In the genomic region with DNA sequence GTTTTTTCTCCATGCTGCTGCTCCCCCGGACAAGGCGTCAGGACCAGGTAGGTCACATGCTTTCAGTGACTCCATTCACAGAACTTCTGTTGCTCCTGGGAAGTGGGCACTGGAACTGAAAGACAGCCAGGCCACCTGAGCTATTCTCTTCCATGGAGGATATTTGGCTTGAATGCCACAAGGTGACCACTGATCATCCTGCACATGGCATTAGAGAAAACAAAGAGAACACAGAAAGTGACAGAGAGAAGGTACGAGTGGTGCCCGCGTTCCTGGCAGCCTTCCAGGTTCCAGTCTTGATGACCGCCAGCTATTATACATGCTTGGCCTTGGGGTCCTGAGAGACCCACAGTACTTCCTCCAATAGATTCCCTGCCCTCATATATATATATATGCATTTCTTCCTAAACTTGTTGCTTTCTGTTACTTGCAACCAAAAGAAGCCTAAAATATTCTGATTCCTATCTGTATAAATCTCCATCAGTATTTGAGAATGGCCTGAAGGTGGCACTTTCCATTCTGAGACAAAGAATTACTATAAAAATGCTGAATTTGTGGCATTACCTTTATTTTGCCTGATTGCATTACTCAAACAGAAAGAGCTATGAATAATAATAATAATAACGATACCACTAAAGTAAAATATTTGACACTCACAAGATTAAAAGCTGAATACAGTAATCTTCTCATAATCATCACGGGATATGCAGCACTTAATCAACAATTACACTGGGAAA, we compare ENCODE assay signal across 22 cellular contexts.
DNase-seq lines count a peak whose midpoint lies in the region; ATAC-seq, FAIRE-seq and TF ChIP-seq lines count a peak whose summit lies in the region.
"Had no signal": no experiment of that assay in that cellular context is flagged by ENCODE, and none has a peak within 500 bp of the region (broad histone marks: within the 10 kb centered on the region; RNA-seq: fewer than 3 reads in every experiment).

No MANE protein-coding gene starts in this region.

- no peaks in the 10 kb centered on the region for H3K27me3 Mint-ChIP-seq in activated T-cell treated with anti-CD3 and anti-CD28 coated beads, Interleukin-2, amount 50 U/mL, for 24 hours
- H3K27me3 Mint-ChIP-seq in activated T-cell treated with anti-CD3 and anti-CD28 coated beads, Interleukin-2, amount 50 U/mL, for 4 hours (ENCODE audit: low read depth), result no peaks in the 10 kb centered on the region
- H3K27me3 Mint-ChIP-seq in T-helper 17 cell (no peaks in the 10 kb centered on the region), nephron progenitor cell (ENCODE audit: low read depth, poor library complexity) (no peaks in the 10 kb centered on the region)
- no peaks in the 10 kb centered on the region for H3K27me3 Mint-ChIP-seq in stimulated activated naive B cell treated with anti-CD40 and anti-IgM and Interleukin-4, amounts not matched to agents 10 μg/mL and 1 μg/mL and 100 μg/mL, for 72 hours
- H3K27me3 Mint-ChIP-seq: activated CD8-positive, alpha-beta memory T cell treated with anti-CD3 and anti-CD28 coated beads, Interleukin-2, amount 10 ng/mL, durations not matched to agents 7 days and 5 days; CD4-positive, alpha-beta T cell; IgD-negative memory B cell; type B pancreatic cell had no signal

- H3K36me3 ChIP-seq in endothelial cell of umbilical vein (ENCODE audit: control insufficient read depth in 2 of 2, extremely low read depth in 1 of 2, insufficient read depth in 2 of 2, low read length in 2 of 2), result peaks cover 0 to 2% of the 10 kb centered on the region in 2 experiments
- H3K36me3 ChIP-seq: cardiac muscle cell had no signal

- H3K4me1 ChIP-seq in endothelial cell of umbilical vein (ENCODE audit: control insufficient read depth, extremely low read depth, insufficient read depth, low read length), result peaks cover 17% of the 10 kb centered on the region

- no peak for TF ChIP-seq CTCF in endothelial cell of umbilical vein (IDR thresholded peaks at IDR 0.05; ENCODE audit: extremely low read depth in 1 of 2, insufficient read depth in 1 of 2, low read depth in 1 of 2, low read length in 2 of 2)
- no peak for TF ChIP-seq CTCF in nephron progenitor cell (IDR thresholded peaks at IDR 0.05)

- DNase-seq in activated T-cell treated with anti-CD3 and anti-CD28 coated beads, Interleukin-2, amount 50 U/mL, for 24 hours, result no peak
- DNase-seq in activated T-cell treated with anti-CD3 and anti-CD28 coated beads, Interleukin-2, amount 50 U/mL, for 4 hours, result no peak
- no peak for DNase-seq in T-helper 17 cell
- peak; percentile 7 for DNase-seq in endothelial cell of umbilical vein (ENCODE audit: low read depth, low spot score)
- no peak for DNase-seq in stimulated activated naive B cell treated with anti-CD40 and anti-IgM and Interleukin-4, amounts not matched to agents 10 μg/mL and 1 μg/mL and 100 μg/mL, for 72 hours
- no peak for DNase-seq in nephron progenitor cell
- DNase-seq: activated CD8-positive, alpha-beta memory T cell treated with anti-CD3 and anti-CD28 coated beads, Interleukin-2, amount 10 ng/mL, durations not matched to agents 7 days and 5 days; activated naive CD4-positive, alpha-beta T cell treated with Interleukin-2 at 50 U/mL for 16 hours; CD4-positive, alpha-beta T cell; foreskin melanocyte; left ventricle myocardium superior; MV-4-11; NCI-H2107; NCI-H774; small intestine had no signal

- peaks cover 38% of the 10 kb centered on the region for H3K36me3 Mint-ChIP-seq in activated T-cell treated with anti-CD3 and anti-CD28 coated beads, Interleukin-2, amount 50 U/mL, for 24 hours (ENCODE audit: low read depth)
- H3K36me3 Mint-ChIP-seq in activated T-cell treated with anti-CD3 and anti-CD28 coated beads, Interleukin-2, amount 50 U/mL, for 4 hours (ENCODE audit: insufficient read depth), result peaks cover 10% of the 10 kb centered on the region
- H3K36me3 Mint-ChIP-seq in T-helper 17 cell (ENCODE audit: low read depth), result peaks cover 3% of the 10 kb centered on the region
- peaks cover 41 to 46% of the 10 kb centered on the region in 2 donors for H3K36me3 Mint-ChIP-seq in stimulated activated naive B cell treated with anti-CD40 and anti-IgM and Interleukin-4, amounts not matched to agents 10 μg/mL and 1 μg/mL and 100 μg/mL, for 72 hours
- H3K36me3 Mint-ChIP-seq in nephron progenitor cell (ENCODE audit: low read depth), result peaks cover 20% of the 10 kb centered on the region

- CTCF ChIA-PET in endothelial cell of umbilical vein (lab: Charles Lee), result interaction anchor here (0.9 to 1.9 kb wide), 4 partner anchors 10 to 122 kb away, joined by 3 to 4 read pairs (median 3); no protein-coding TSS in a partner anchor

- H3K9me1 ChIP-seq in endothelial cell of umbilical vein (replicated peaks; ENCODE audit: control insufficient read depth, extremely low read depth, insufficient read depth, low read length), result peaks cover 6% of the 10 kb centered on the region

- BruUV-seq in endothelial cell of umbilical vein (replicated peaks; lab: Mats Ljungman, UMichigan), result no TSS peak

- ATAC-seq in activated T-cell treated with anti-CD3 and anti-CD28 coated beads, Interleukin-2, amount 50 U/mL, for 4 hours, result no peak
- ATAC-seq in T-helper 17 cell (no peak), GM21723 (IDR thresholded peaks at IDR 0.05; ENCODE audit: unreplicated experiment) (no peak), GM21447 (IDR thresholded peaks at IDR 0.05; ENCODE audit: unreplicated experiment) (no peak)
- no peak for ATAC-seq in stimulated activated naive B cell treated with anti-CD40 and anti-IgM and Interleukin-4, amounts not matched to agents 10 μg/mL and 1 μg/mL and 100 μg/mL, for 72 hours (replicated peaks)
- ATAC-seq: activated CD8-positive, alpha-beta memory T cell treated with anti-CD3 and anti-CD28 coated beads, Interleukin-2, amount 10 ng/mL, durations not matched to agents 7 days and 5 days had no signal

- TF ChIP-seq POLR2A in endothelial cell of umbilical vein (IDR thresholded peaks at IDR 0.05; ENCODE audit: low read depth, low read length), result no peak

- no peak for FAIRE-seq in endothelial cell of umbilical vein (lab: Jason Lieb, UNC)
- FAIRE-seq: small intestine had no signal

- POLR2A ChIA-PET in endothelial cell of umbilical vein (lab: Charles Lee), result no interaction called here

- intact Hi-C loops in endothelial cell of umbilical vein (cut with micrococcal nuclease), result loop anchor here (2.0 to 5.0 kb wide), 3 partner anchors 175 to 675 kb away; partner anchors contain the start of gene FOXN3

- H3K9me3 ChIP-seq in T-helper 17 cell (ENCODE audit: control insufficient read depth, low read length, poor library complexity, severe bottlenecking), result no peaks in the 10 kb centered on the region
- H3K9me3 ChIP-seq in endothelial cell of umbilical vein (replicated peaks; ENCODE audit: control insufficient read depth, insufficient read depth, low read length), result no peaks in the 10 kb centered on the region

- no peak overlapping the region for H3K4me2 ChIP-seq in endothelial cell of umbilical vein (ENCODE audit: insufficient read depth, low read length)

- no peak overlapping the region for H3K9ac ChIP-seq in endothelial cell of umbilical vein (replicated peaks; ENCODE audit: extremely low read depth, insufficient read depth, low read length)

- no peak overlapping the region for H3K4me3 ChIP-seq in endothelial cell of umbilical vein (replicated peaks in 1 of 3; ENCODE audit: insufficient read depth in 1 of 3, low read depth in 1 of 3, low read length in 3 of 3)
- H3K4me3 ChIP-seq: cardiac muscle cell had no signal

- H3K79me2 ChIP-seq in endothelial cell of umbilical vein (ENCODE audit: control insufficient read depth, insufficient read depth, low read length), result no peaks in the 10 kb centered on the region

- H4K20me1 ChIP-seq in endothelial cell of umbilical vein (replicated peaks; ENCODE audit: control insufficient read depth, extremely low read depth, insufficient read depth, low read length), result peaks cover 5% of the 10 kb centered on the region

- dilution Hi-C loops in endothelial cell of umbilical vein (cut with MboI; ENCODE audit: extremely low pct_ligation_motif_present, low sequenced_read_pairs), result no loop called here

- no peak overlapping the region for H2AFZ ChIP-seq in endothelial cell of umbilical vein (ENCODE audit: low read depth, low read length)

- no peaks in the 10 kb centered on the region for H3K27me3 ChIP-seq in endothelial cell of umbilical vein (ENCODE audit: control insufficient read depth in 2 of 2, insufficient read depth in 2 of 2, low read length in 2 of 2)
- H3K27me3 ChIP-seq: cardiac muscle cell had no signal

- H3K4me3 Mint-ChIP-seq in activated T-cell treated with anti-CD3 and anti-CD28 coated beads, Interleukin-2, amount 50 U/mL, for 24 hours, result no peak overlapping the region
- no peak overlapping the region for H3K4me3 Mint-ChIP-seq in activated T-cell treated with anti-CD3 and anti-CD28 coated beads, Interleukin-2, amount 50 U/mL, for 4 hours
- H3K4me3 Mint-ChIP-seq in T-helper 17 cell, result no peak overlapping the region
- H3K4me3 Mint-ChIP-seq in stimulated activated naive B cell treated with anti-CD40 and anti-IgM and Interleukin-4, amounts not matched to agents 10 μg/mL and 1 μg/mL and 100 μg/mL, for 72 hours, result peak overlapping the region in 1 of 2 donors; percentile 14
- no peak overlapping the region for H3K4me3 Mint-ChIP-seq in nephron progenitor cell
- H3K4me3 Mint-ChIP-seq: activated CD8-positive, alpha-beta memory T cell treated with anti-CD3 and anti-CD28 coated beads, Interleukin-2, amount 10 ng/mL, durations not matched to agents 7 days and 5 days; CD4-positive, alpha-beta T cell; T-helper 1 cell treated with Interleukin-12 subunit alpha and Interleukin-12 subunit beta and Interleukin-4 antibody, amounts not matched to agents 30 μg/mL and 1 μg/mL, for 36 hours; type B pancreatic cell had no signal

- no peak overlapping the region for H3K27ac ChIP-seq in endothelial cell of umbilical vein (ENCODE audit: insufficient read depth, low read depth, low read length)
- H3K27ac ChIP-seq: cardiac muscle cell had no signal

- no peaks in the 10 kb centered on the region for H3K9me3 Mint-ChIP-seq in activated T-cell treated with anti-CD3 and anti-CD28 coated beads, Interleukin-2, amount 50 U/mL, for 24 hours
- H3K9me3 Mint-ChIP-seq in activated T-cell treated with anti-CD3 and anti-CD28 coated beads, Interleukin-2, amount 50 U/mL, for 4 hours, result no peaks in the 10 kb centered on the region
- peaks cover 5 to 6% of the 10 kb centered on the region in 2 donors for H3K9me3 Mint-ChIP-seq in stimulated activated naive B cell treated with anti-CD40 and anti-IgM and Interleukin-4, amounts not matched to agents 10 μg/mL and 1 μg/mL and 100 μg/mL, for 72 hours
- peaks cover 5% of the 10 kb centered on the region for H3K9me3 Mint-ChIP-seq in nephron progenitor cell
- H3K9me3 Mint-ChIP-seq: CD4-positive, alpha-beta T cell; IgD-negative memory B cell; T-helper 1 cell treated with Interleukin-12 subunit alpha and Interleukin-12 subunit beta and Interleukin-4 antibody, amounts not matched to agents 30 μg/mL and 1 μg/mL, for 36 hours; type B pancreatic cell had no signal

- H3K27ac Mint-ChIP-seq in activated T-cell treated with anti-CD3 and anti-CD28 coated beads, Interleukin-2, amount 50 U/mL, for 24 hours, result peak overlapping the region; percentile 48
- H3K27ac Mint-ChIP-seq in T-helper 17 cell (peak overlapping the region; percentile 47), nephron progenitor cell (no peak overlapping the region)
- H3K27ac Mint-ChIP-seq in stimulated activated naive B cell treated with anti-CD40 and anti-IgM and Interleukin-4, amounts not matched to agents 10 μg/mL and 1 μg/mL and 100 μg/mL, for 72 hours, result peak overlapping the region; percentile 67
- H3K27ac Mint-ChIP-seq: activated CD8-positive, alpha-beta memory T cell treated with anti-CD3 and anti-CD28 coated beads, Interleukin-2, amount 10 ng/mL, durations not matched to agents 7 days and 5 days; CD4-positive, alpha-beta T cell; IgD-negative memory B cell; progenitor cell of endocrine pancreas; T-helper 1 cell treated with Interleukin-12 subunit alpha and Interleukin-12 subunit beta and Interleukin-4 antibody, amounts not matched to agents 30 μg/mL and 1 μg/mL, for 36 hours; type B pancreatic cell had no signal

- H3K4me1 Mint-ChIP-seq in activated T-cell treated with anti-CD3 and anti-CD28 coated beads, Interleukin-2, amount 50 U/mL, for 24 hours (ENCODE audit: low read depth), result peaks cover 61% of the 10 kb centered on the region
- H3K4me1 Mint-ChIP-seq in activated T-cell treated with anti-CD3 and anti-CD28 coated beads, Interleukin-2, amount 50 U/mL, for 4 hours (ENCODE audit: low read depth), result peaks cover 52% of the 10 kb centered on the region
- peaks cover 34% of the 10 kb centered on the region for H3K4me1 Mint-ChIP-seq in T-helper 17 cell
- H3K4me1 Mint-ChIP-seq in stimulated activated naive B cell treated with anti-CD40 and anti-IgM and Interleukin-4, amounts not matched to agents 10 μg/mL and 1 μg/mL and 100 μg/mL, for 72 hours, result peaks cover 47 to 68% of the 10 kb centered on the region in 2 donors
- peaks cover 28% of the 10 kb centered on the region for H3K4me1 Mint-ChIP-seq in nephron progenitor cell
